ENCODE assay signal across 18 cellular contexts in genomic region chr15:60110909-60111308, GRCh38.
"Had no signal": no experiment of that assay in that cellular context is flagged by ENCODE, and none has a peak within 500 bp of the region (broad histone marks: within the 10 kb centered on the region; RNA-seq: fewer than 3 reads in every experiment).

No MANE protein-coding gene starts in this region.

- H3K27ac Mint-ChIP-seq: activated CD4-positive, alpha-beta T cell treated with anti-CD3 and anti-CD28 coated beads, Interleukin-2, amount 10 ng/mL, durations not matched to agents 24 days and 14 days had no signal

- FAIRE-seq: endometrium had no signal

- H3K4me3 Mint-ChIP-seq: activated CD4-positive, alpha-beta T cell treated with anti-CD3 and anti-CD28 coated beads, Interleukin-2, amount 10 ng/mL, durations not matched to agents 24 days and 14 days had no signal

- ATAC-seq: gastrocnemius medialis, heart left ventricle had no signal

- DNase-seq: activated CD4-positive, alpha-beta T cell treated with anti-CD3 and anti-CD28 coated beads, Interleukin-2, amount 10 ng/mL, durations not matched to agents 24 days and 14 days; activated CD4-positive, CD25-positive, alpha-beta regulatory T cell; aorta; brain microvascular endothelial cell; central memory CD4-positive, alpha-beta T cell; colonic mucosa; gastrocnemius medialis; heart left ventricle; left ventricle myocardium inferior; mammary epithelial cell; midbrain; SK-N-SH; stimulated activated CD4-positive, alpha-beta T cell treated with anti-CD3 and anti-CD28 coated beads, Interleukin-1b, Interleukin-23, amount 100 ng/mL, for 48 hours; stimulated activated CD8-positive, alpha-beta memory T cell treated with anti-CD3 and anti-CD28 coated beads, Interleukin-4, amount 100 ng/mL, for 48 hours; stimulated activated naive CD4-positive, alpha-beta T cell treated with Interleukin-2 at 50 U/mL for 16 hours; T-helper 9 cell; transverse colon had no signal
